ENCODE assay signal across 13 cellular contexts in the genomic region with DNA sequence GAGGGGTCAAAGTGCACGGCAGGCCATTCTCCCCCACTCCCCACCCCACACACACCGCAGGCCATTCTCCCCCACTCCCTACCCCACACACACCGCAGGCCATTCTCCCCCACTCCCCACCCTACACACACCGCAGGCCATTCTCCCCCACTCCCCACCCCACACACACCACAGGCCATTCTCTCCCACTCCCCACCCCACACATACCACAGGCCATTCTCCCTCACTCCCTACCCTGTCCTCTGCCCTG. TPM values are rescaled to one million over a fixed set of nuclear protein-coding genes. Genes with fewer than 3 reads are reported as not detected.
DNase-seq lines count a peak whose midpoint lies in the region; ATAC-seq, FAIRE-seq and TF ChIP-seq lines count a peak whose summit lies in the region.
"Had no signal": no experiment of that assay in that cellular context is flagged by ENCODE, and none has a peak within 500 bp of the region (broad histone marks: within the 10 kb centered on the region; RNA-seq: fewer than 3 reads in every experiment).

No MANE protein-coding gene starts in this region.

- H3K36me3 Mint-ChIP-seq in astrocyte (ENCODE audit: low read depth, unreplicated experiment), result peaks cover 15% of the 10 kb centered on the region

- no peak for TF ChIP-seq RAD21 in HCT116 (IDR thresholded peaks at IDR 0.05; ENCODE audit: low read depth)

- no peak for DNase-seq in HCT116 (ENCODE audit: low read depth, low spot score)
- DNase-seq in astrocyte (ENCODE audit: low read depth), result no peak
- no peak for DNase-seq in lower lobe of right lung
- no peak for DNase-seq in GM12891 (ENCODE audit: insufficient read length, low spot score)
- no peak for DNase-seq in Ammon's horn (ENCODE audit: low spot score)
- DNase-seq in NCI-H146 treated with DMSO at 0.1 percent for 48 hours (lab: John Stamatoyannopoulos, UW; ENCODE audit: unreplicated experiment), result no peak
- DNase-seq: amniotic stem cell, T1000 had no signal

- no peaks in the 10 kb centered on the region for H3K9me2 ChIP-seq in HCT116 (ENCODE audit: insufficient read depth)

- no peak overlapping the region for H2AFZ ChIP-seq in HCT116 (ENCODE audit: low read depth, low read length, poor library complexity, severe bottlenecking)
- H2AFZ ChIP-seq in astrocyte (ENCODE audit: low read depth, low read length), result no peak overlapping the region

- no peaks in the 10 kb centered on the region for H3K27me3 ChIP-seq in HCT116 (ENCODE audit: insufficient read depth, low read length)
- H3K27me3 ChIP-seq in astrocyte (ENCODE audit: insufficient read depth, low read length), result no peaks in the 10 kb centered on the region
- no peaks in the 10 kb centered on the region for H3K27me3 ChIP-seq in lower lobe of right lung (ENCODE audit: low read depth)
- H3K27me3 ChIP-seq in skeletal muscle tissue (ENCODE audit: control insufficient read depth in 3 of 3, insufficient read depth in 3 of 3, low read length in 3 of 3), result no peaks in the 10 kb centered on the region
- H3K27me3 ChIP-seq: SJSA1 had no signal

- H3K9ac ChIP-seq in HCT116 (ENCODE audit: low read length), result no peak overlapping the region
- H3K9ac ChIP-seq in astrocyte (ENCODE audit: low read length), result no peak overlapping the region
- peak overlapping the region in 2 of 3 donors; percentile 57 to 83 for H3K9ac ChIP-seq in skeletal muscle tissue (ENCODE audit: low read depth in 1 of 3, low read length in 3 of 3)

- CTCF ChIA-PET in HCT116 (lab: Charles Lee), result interaction anchor here (1.4 kb wide), 1 partner anchor 139 kb away, joined by 6 read pairs; no protein-coding TSS in a partner anchor

- POLR2A ChIA-PET in HCT116 (lab: Charles Lee), result no interaction called here

- H3K36me3 ChIP-seq in HCT116 (ENCODE audit: control insufficient read depth in 1 of 2, insufficient read depth in 2 of 2, low read length in 2 of 2), result no peaks in the 10 kb centered on the region
- no peaks in the 10 kb centered on the region for H3K36me3 ChIP-seq in astrocyte (ENCODE audit: insufficient read depth, low read length)
- peaks cover 28% of the 10 kb centered on the region for H3K36me3 ChIP-seq in lower lobe of right lung
- peaks cover 3 to 17% (median 13%) of the 10 kb centered on the region in 3 donors for H3K36me3 ChIP-seq in skeletal muscle tissue (ENCODE audit: control insufficient read depth in 3 of 3, insufficient read depth in 3 of 3, low read length in 3 of 3)

- TF ChIP-seq CTCF in HCT116 (IDR thresholded peaks at IDR 0.05 in 2 of 3, conservative IDR thresholded peaks at IDR 0.05 in 1 of 3; ENCODE audit: borderline replicate concordance in 1 of 3, insufficient read depth in 1 of 3, low read depth in 2 of 3, low read length in 2 of 3) (no peak), astrocyte (IDR thresholded peaks at IDR 0.05; ENCODE audit: insufficient read depth, low read depth, low read length) (no peak), lower lobe of right lung (IDR thresholded peaks at IDR 0.05) (no peak)

- BruUV-seq in HCT116 (replicated peaks; lab: Mats Ljungman, UMichigan), result no TSS peak

- peak; percentile 41 for ATAC-seq in HCT116
- ATAC-seq in lower lobe of right lung, result no peak
- ATAC-seq in HG02840 (IDR thresholded peaks at IDR 0.05; ENCODE audit: low FRiP score, unreplicated experiment), result no peak

- H3K27ac Mint-ChIP-seq in astrocyte (ENCODE audit: unreplicated experiment), result no peak overlapping the region
- H3K27ac Mint-ChIP-seq: memory B cell had no signal

- H3K27ac ChIP-seq in HCT116 (ENCODE audit: low read depth, low read length) (no peak overlapping the region), astrocyte (ENCODE audit: low read depth, low read length) (no peak overlapping the region), lower lobe of right lung (peak overlapping the region; percentile 76), skeletal muscle tissue (ENCODE audit: low read depth, low read length) (peak overlapping the region; percentile 72)
- H3K27ac ChIP-seq: SJSA1 had no signal

- H3K4me2 ChIP-seq in HCT116 (ENCODE audit: low read length) (no peak overlapping the region), astrocyte (ENCODE audit: low read length) (peak overlapping the region; percentile 29)

- H3K4me3 Mint-ChIP-seq in astrocyte (ENCODE audit: unreplicated experiment), result no peak overlapping the region
- H3K4me3 Mint-ChIP-seq: memory B cell had no signal

- peaks cover 26% of the 10 kb centered on the region for H3K4me1 Mint-ChIP-seq in astrocyte (ENCODE audit: low read depth, unreplicated experiment)

- TF ChIP-seq POLR2A in HCT116 (IDR thresholded peaks at IDR 0.05; ENCODE audit: borderline replicate concordance, extremely low read depth, insufficient read depth, insufficient read length), result no peak
- TF ChIP-seq POLR2A in GM12891 (IDR thresholded peaks at IDR 0.05; ENCODE audit: low read depth, low read length), result no peak

- H3K79me2 ChIP-seq in HCT116 (ENCODE audit: insufficient read depth, low read length), result no peaks in the 10 kb centered on the region
- H3K79me2 ChIP-seq in astrocyte (ENCODE audit: insufficient read depth, low read length), result peaks cover 22% of the 10 kb centered on the region

- H3K4me1 ChIP-seq in HCT116 (ENCODE audit: control insufficient read depth in 1 of 2, insufficient read depth in 2 of 2, low read length in 2 of 2) (no peaks in the 10 kb centered on the region), astrocyte (ENCODE audit: insufficient read depth, low read length) (peaks cover 29% of the 10 kb centered on the region), lower lobe of right lung (peaks cover 41% of the 10 kb centered on the region), skeletal muscle tissue (ENCODE audit: control insufficient read depth in 3 of 3, insufficient read depth in 3 of 3, low read length in 3 of 3) (peaks cover 81 to 90% (median 83%) of the 10 kb centered on the region in 3 donors)
- H3K4me1 ChIP-seq: SJSA1 had no signal

- intact Hi-C loops in HCT116 (cut with micrococcal nuclease), result loop anchor here (2.0 kb wide), 1 partner anchor 139 kb away; no protein-coding TSS in a partner anchor
- intact Hi-C loops in lower lobe of right lung (cut with DNase I), result no loop called here

- peaks cover 12% of the 10 kb centered on the region for H3K27me3 Mint-ChIP-seq in astrocyte (ENCODE audit: low read depth, unreplicated experiment)
- H3K27me3 Mint-ChIP-seq: memory B cell had no signal

- no peaks in the 10 kb centered on the region for H3K9me3 Mint-ChIP-seq in astrocyte (ENCODE audit: unreplicated experiment)
- H3K9me3 Mint-ChIP-seq: memory B cell had no signal

- RAD21 ChIA-PET in HCT116 (lab: Charles Lee; ENCODE audit: low non-redundant PET in 1 of 2, low total read pairs in 2 of 2, uncharacterized antibody in 2 of 2, unreplicated experiment in 2 of 2), result no interaction called here

- H3K9me3 ChIP-seq in HCT116 (ENCODE audit: control insufficient read depth in 1 of 2, insufficient read depth in 1 of 2, low read depth in 1 of 2, low read length in 2 of 2) (no peaks in the 10 kb centered on the region), astrocyte (ENCODE audit: insufficient read depth, low read depth, low read length) (no peaks in the 10 kb centered on the region), lower lobe of right lung (no peaks in the 10 kb centered on the region), skeletal muscle tissue (ENCODE audit: control insufficient read depth in 3 of 3, low read length in 3 of 3) (no peaks in the 10 kb centered on the region)
- H3K9me3 ChIP-seq: SJSA1 had no signal

- H3K4me3 ChIP-seq in HCT116 (replicated peaks in 1 of 2; ENCODE audit: low read depth in 1 of 2, low read length in 2 of 2) (no peak overlapping the region), astrocyte (ENCODE audit: insufficient read depth, low read depth, low read length) (no peak overlapping the region), lower lobe of right lung (no peak overlapping the region), skeletal muscle tissue (ENCODE audit: low read length in 3 of 3) (peak overlapping the region; percentile 15 to 61 (median 53))
- H3K4me3 ChIP-seq: SJSA1 had no signal

- H4K20me1 ChIP-seq in HCT116 (ENCODE audit: insufficient read depth) (no peaks in the 10 kb centered on the region), astrocyte (ENCODE audit: insufficient read depth, low read length) (peaks cover 35% of the 10 kb centered on the region)

- FAIRE-seq in astrocyte (lab: Jason Lieb, UNC) (no peak), GM12891 (lab: Jason Lieb, UNC) (no peak)
- FAIRE-seq: GM19239 had no signal

TF ChIP-seq in HCT116, 20 proteins besides CTCF, POLR2A, EP300 and RAD21:
- TF ChIP-seq CBX3 (IDR thresholded peaks at IDR 0.05; ENCODE audit: low read depth) (no peak), POLR2AphosphoS5 (IDR thresholded peaks at IDR 0.05; ENCODE audit: low read depth, low read length) (no peak), EZH2 (IDR thresholded peaks at IDR 0.05) (no peak), JUND (IDR thresholded peaks at IDR 0.05) (no peak), SP1 (IDR thresholded peaks at IDR 0.05; ENCODE audit: low read depth) (no peak)
- TF ChIP-seq, protein P1, sequence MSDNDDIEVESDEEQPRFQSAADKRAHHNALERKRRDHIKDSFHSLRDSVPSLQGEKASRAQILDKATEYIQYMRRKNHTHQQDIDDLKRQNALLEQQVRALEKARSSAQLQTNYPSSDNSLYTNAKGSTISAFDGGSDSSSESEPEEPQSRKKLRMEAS (IDR thresholded peaks at IDR 0.05), result no peak

TF ChIP-seq in GM12891, 5 proteins besides CTCF, POLR2A, EP300 and RAD21:
- TF ChIP-seq TAF1 (IDR thresholded peaks at IDR 0.05; ENCODE audit: low read depth, low read length) (no peak), PAX5 (IDR thresholded peaks at IDR 0.05; ENCODE audit: insufficient read depth, low read length, severe bottlenecking) (no peak), SPI1 (IDR thresholded peaks at IDR 0.05; ENCODE audit: low read depth, low read length) (no peak)

RNA-seq across cellular contexts. Expression of a gene that starts 15.7 kb away (rescaled TPM):
- 16.2 TPM for total RNA-seq in HCT116 (2021; ENCODE audit: unreplicated experiment)
- 11.7 TPM in 2 replicates for polyA plus RNA-seq in HCT116 (2012)
- total RNA-seq in astrocyte, result 13.9 and 18.9 TPM in 2 replicates
- 40.7 TPM for total RNA-seq in lower lobe of right lung
- 24.5 TPM for total RNA-seq in skeletal muscle tissue
- 8.7 TPM for polyA plus RNA-seq in GM12891 (2012; ENCODE audit: low read depth, missing spikeins)

RNA-seq across cellular contexts. Expression of a gene that starts 42.4 kb away (rescaled TPM):
- total RNA-seq in HCT116 (2021; ENCODE audit: unreplicated experiment), result 10.8 TPM
- polyA plus RNA-seq in HCT116 (2012), result 10.1 and 10.3 TPM in 2 replicates
- total RNA-seq in astrocyte, result 53.5 and 56.7 TPM in 2 replicates
- 14.7 TPM for total RNA-seq in lower lobe of right lung
- 6.3 TPM for total RNA-seq in skeletal muscle tissue
- 0.55 TPM for polyA plus RNA-seq in GM12891 (2012; ENCODE audit: low read depth, missing spikeins)

Comparison
In these comparisons a context has a peak if more than half of its experiments do, and no peak if none do; other contexts are left out.
1. H3K27ac ChIP-seq: peak in lower lobe of right lung (single experiment) and skeletal muscle tissue (single experiment); none in HCT116 (single experiment) and astrocyte (single experiment).
2. H3K4me3 ChIP-seq: peak in skeletal muscle tissue (3 of 3); none in HCT116 (0 of 2), astrocyte (single experiment) and lower lobe of right lung (single experiment).
3. H3K9ac ChIP-seq: peak in skeletal muscle tissue (2 of 3); none in HCT116 (single experiment) and astrocyte (single experiment).